1 cellular context compared by ENCODE assay signal in the genomic region with DNA sequence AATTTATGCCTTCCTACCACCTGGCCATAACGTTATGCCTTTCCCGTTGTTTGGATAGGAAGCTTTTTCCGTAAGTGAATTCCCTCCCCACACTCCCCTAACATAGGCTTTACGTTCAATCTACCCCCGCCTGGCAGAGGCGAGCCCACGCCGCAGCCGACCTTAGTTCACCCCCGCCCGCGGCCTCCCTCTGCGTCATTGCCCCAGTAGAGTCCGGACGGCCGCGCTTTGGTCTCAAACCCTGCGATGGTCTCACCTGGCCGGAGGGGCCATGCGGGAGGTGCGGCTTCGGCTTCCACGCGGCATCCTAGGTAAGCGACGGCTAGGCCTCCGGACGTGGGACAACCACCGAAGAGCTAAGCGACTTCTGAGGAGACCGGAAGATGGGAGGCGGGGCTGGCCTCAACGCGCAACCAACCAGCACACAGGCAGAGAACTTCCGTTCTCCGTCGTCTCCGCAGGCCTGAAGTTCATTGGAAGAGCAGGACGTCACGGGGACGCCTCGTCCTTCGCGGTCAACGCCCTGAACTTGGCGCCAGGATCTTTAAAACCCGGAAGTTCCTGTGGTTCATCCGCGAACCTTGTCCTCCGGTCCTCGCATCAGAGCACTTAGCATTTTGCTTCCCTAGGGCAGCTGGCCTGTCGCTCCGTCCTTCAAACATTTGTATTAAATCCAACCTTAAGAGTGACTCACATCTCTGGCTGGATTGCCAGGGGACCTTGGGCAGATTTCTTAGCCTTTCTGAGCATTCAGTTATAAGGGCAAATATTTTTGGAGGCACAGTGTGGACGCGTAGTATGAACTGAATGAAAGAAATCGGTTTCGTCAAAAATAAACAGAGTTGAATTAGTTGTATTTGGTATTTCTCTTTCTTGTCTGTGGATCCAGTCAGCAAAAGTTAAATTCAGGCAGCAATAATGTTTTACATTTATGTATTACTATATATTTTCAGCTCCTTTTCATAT.
TF ChIP-seq lines count a peak whose summit lies in the region.

A gene with protein sequence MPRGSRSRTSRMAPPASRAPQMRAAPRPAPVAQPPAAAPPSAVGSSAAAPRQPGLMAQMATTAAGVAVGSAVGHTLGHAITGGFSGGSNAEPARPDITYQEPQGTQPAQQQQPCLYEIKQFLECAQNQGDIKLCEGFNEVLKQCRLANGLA (minus strand): TSS at position 369 of the 966 bp plus-strand sequence. CDS start 63 bp downstream, at position 306.

TF ChIP-seq in HepG2, 621 proteins besides CTCF, POLR2A, EP300 and RAD21 (continued from another document and continues in another):
- TF ChIP-seq, protein P1, sequence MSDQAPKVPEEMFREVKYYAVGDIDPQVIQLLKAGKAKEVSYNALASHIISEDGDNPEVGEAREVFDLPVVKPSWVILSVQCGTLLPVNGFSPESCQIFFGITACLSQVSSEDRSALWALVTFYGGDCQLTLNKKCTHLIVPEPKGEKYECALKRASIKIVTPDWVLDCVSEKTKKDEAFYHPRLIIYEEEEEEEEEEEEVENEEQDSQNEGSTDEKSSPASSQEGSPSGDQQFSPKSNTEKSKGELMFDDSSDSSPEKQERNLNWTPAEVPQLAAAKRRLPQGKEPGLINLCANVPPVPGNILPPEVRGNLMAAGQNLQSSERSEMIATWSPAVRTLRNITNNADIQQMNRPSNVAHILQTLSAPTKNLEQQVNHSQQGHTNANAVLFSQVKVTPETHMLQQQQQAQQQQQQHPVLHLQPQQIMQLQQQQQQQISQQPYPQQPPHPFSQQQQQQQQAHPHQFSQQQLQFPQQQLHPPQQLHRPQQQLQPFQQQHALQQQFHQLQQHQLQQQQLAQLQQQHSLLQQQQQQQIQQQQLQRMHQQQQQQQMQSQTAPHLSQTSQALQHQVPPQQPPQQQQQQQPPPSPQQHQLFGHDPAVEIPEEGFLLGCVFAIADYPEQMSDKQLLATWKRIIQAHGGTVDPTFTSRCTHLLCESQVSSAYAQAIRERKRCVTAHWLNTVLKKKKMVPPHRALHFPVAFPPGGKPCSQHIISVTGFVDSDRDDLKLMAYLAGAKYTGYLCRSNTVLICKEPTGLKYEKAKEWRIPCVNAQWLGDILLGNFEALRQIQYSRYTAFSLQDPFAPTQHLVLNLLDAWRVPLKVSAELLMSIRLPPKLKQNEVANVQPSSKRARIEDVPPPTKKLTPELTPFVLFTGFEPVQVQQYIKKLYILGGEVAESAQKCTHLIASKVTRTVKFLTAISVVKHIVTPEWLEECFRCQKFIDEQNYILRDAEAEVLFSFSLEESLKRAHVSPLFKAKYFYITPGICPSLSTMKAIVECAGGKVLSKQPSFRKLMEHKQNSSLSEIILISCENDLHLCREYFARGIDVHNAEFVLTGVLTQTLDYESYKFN (CRISPR knock-in tag; conservative IDR thresholded peaks at IDR 0.05), result peak; percentile 30; the same call in 1 of the 2 replicates
- TF ChIP-seq ZNF644 (CRISPR knock-in tag; IDR thresholded peaks at IDR 0.05; ENCODE audit: low read depth), result no peak
- 0 out of 2 replicates have a peak, but pooled peaks have one; percentile 41 for TF ChIP-seq MIER3 (CRISPR knock-in tag; IDR thresholded peaks at IDR 0.05; ENCODE audit: borderline replicate concordance)
- no peak for TF ChIP-seq MAFF (IDR thresholded peaks at IDR 0.05; ENCODE audit: low read depth, low read length)
- peak; percentile 98 for TF ChIP-seq SP2 (CRISPR knock-in tag; IDR thresholded peaks at IDR 0.05)
- peak; percentile 81 for TF ChIP-seq ATF1 (CRISPR knock-in tag; IDR thresholded peaks at IDR 0.05)
- TF ChIP-seq ZNF441 (CRISPR knock-in tag; IDR thresholded peaks at IDR 0.05; ENCODE audit: borderline replicate concordance), result peak; percentile 59; the same call in 1 of the 2 replicates
- TF ChIP-seq, protein P2, sequence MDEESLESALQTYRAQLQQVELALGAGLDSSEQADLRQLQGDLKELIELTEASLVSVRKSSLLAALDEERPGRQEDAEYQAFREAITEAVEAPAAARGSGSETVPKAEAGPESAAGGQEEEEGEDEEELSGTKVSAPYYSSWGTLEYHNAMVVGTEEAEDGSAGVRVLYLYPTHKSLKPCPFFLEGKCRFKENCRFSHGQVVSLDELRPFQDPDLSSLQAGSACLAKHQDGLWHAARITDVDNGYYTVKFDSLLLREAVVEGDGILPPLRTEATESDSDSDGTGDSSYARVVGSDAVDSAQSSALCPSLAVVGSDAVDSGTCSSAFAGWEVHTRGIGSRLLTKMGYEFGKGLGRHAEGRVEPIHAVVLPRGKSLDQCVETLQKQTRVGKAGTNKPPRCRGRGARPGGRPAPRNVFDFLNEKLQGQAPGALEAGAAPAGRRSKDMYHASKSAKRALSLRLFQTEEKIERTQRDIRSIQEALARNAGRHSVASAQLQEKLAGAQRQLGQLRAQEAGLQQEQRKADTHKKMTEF (CRISPR knock-in tag; IDR thresholded peaks at IDR 0.05), result peak; percentile 70; the same call in 1 of the 2 replicates
- no peak for TF ChIP-seq ZBTB8A (CRISPR knock-in tag; IDR thresholded peaks at IDR 0.05; ENCODE audit: borderline replicate concordance, low read depth)
- TF ChIP-seq, protein P3, sequence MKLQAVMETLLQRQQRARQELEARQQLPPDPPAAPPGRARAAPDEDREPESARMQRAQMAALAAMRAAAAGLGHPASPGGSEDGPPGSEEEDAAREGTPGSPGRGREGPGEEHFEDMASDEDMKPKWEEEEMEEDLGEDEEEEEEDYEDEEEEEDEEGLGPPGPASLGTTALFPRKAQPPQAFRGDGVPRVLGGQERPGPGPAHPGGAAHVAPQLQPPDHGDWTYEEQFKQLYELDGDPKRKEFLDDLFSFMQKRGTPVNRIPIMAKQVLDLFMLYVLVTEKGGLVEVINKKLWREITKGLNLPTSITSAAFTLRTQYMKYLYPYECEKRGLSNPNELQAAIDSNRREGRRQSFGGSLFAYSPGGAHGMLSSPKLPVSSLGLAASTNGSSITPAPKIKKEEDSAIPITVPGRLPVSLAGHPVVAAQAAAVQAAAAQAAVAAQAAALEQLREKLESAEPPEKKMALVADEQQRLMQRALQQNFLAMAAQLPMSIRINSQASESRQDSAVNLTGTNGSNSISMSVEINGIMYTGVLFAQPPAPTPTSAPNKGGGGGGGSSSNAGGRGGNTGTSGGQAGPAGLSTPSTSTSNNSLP (IDR thresholded peaks at IDR 0.05; ENCODE audit: low read depth, low read length), result peak; percentile 43; the same call in 1 of the 2 replicates
- TF ChIP-seq FOXA1 (IDR thresholded peaks at IDR 0.05), result no peak
- TF ChIP-seq FOXA1 (CRISPR knock-in tag; IDR thresholded peaks at IDR 0.05), result no peak
- TF ChIP-seq, protein P4, sequence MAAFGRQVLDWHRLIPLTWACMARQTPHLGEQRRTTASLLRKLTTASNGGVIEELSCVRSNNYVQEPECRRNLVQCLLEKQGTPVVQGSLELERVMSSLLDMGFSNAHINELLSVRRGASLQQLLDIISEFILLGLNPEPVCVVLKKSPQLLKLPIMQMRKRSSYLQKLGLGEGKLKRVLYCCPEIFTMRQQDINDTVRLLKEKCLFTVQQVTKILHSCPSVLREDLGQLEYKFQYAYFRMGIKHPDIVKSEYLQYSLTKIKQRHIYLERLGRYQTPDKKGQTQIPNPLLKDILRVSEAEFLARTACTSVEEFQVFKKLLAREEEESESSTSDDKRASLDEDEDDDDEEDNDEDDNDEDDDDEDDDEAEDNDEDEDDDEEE (CRISPR knock-in tag; IDR thresholded peaks at IDR 0.05), result 0 out of 2 replicates have a peak, but pooled peaks have one; percentile 17
- TF ChIP-seq ZNF382 (CRISPR knock-in tag; IDR thresholded peaks at IDR 0.05; ENCODE audit: borderline replicate concordance), result no peak
- TF ChIP-seq PHF20 (CRISPR knock-in tag; IDR thresholded peaks at IDR 0.05), result peak; percentile 98
- TF ChIP-seq, protein P5, sequence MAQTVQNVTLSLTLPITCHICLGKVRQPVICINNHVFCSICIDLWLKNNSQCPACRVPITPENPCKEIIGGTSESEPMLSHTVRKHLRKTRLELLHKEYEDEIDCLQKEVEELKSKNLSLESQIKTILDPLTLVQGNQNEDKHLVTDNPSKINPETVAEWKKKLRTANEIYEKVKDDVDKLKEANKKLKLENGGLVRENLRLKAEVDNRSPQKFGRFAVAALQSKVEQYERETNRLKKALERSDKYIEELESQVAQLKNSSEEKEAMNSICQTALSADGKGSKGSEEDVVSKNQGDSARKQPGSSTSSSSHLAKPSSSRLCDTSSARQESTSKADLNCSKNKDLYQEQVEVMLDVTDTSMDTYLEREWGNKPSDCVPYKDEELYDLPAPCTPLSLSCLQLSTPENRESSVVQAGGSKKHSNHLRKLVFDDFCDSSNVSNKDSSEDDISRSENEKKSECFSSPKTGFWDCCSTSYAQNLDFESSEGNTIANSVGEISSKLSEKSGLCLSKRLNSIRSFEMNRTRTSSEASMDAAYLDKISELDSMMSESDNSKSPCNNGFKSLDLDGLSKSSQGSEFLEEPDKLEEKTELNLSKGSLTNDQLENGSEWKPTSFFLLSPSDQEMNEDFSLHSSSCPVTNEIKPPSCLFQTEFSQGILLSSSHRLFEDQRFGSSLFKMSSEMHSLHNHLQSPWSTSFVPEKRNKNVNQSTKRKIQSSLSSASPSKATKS (CRISPR knock-in tag; IDR thresholded peaks at IDR 0.05), result no peak
- TF ChIP-seq RBM39 (IDR thresholded peaks at IDR 0.05; ENCODE audit: low read depth, low read length, poor library complexity, severe bottlenecking), result no peak
- peak; percentile 58; the same call in 1 of the 2 replicates for TF ChIP-seq TBX2 (CRISPR knock-in tag; IDR thresholded peaks at IDR 0.05; ENCODE audit: borderline replicate concordance)
- no peak for TF ChIP-seq DBP (CRISPR knock-in tag; IDR thresholded peaks at IDR 0.05; ENCODE audit: not compliant biosample characterization)
- TF ChIP-seq RFX5 (IDR thresholded peaks at IDR 0.05; ENCODE audit: low read depth, low read length), result peak; percentile 8; the same call in 1 of the 2 replicates
- no peak for TF ChIP-seq ZNF20 (CRISPR knock-in tag; IDR thresholded peaks at IDR 0.05)
- no peak for TF ChIP-seq ZNF513 (CRISPR knock-in tag; conservative IDR thresholded peaks at IDR 0.05)
- peak; percentile 57; the same call in 1 of the 2 replicates for TF ChIP-seq USF2 (IDR thresholded peaks at IDR 0.05; ENCODE audit: low read depth, low read length)
- peak; percentile 71 for TF ChIP-seq USF2 (CRISPR knock-in tag; IDR thresholded peaks at IDR 0.05; ENCODE audit: borderline replicate concordance)
- peak; percentile 75; the same call in 1 of the 2 replicates for TF ChIP-seq ZNF136 (CRISPR knock-in tag; IDR thresholded peaks at IDR 0.05; ENCODE audit: low read depth)
- TF ChIP-seq ZNF235 (CRISPR knock-in tag; IDR thresholded peaks at IDR 0.05; ENCODE audit: borderline replicate concordance), result no peak
- TF ChIP-seq ZNF10 (CRISPR knock-in tag; IDR thresholded peaks at IDR 0.05; ENCODE audit: borderline replicate concordance, low read depth), result no peak
- TF ChIP-seq ZFP37 (CRISPR knock-in tag; IDR thresholded peaks at IDR 0.05; ENCODE audit: borderline replicate concordance), result no peak
- TF ChIP-seq PRPF4 (IDR thresholded peaks at IDR 0.05; ENCODE audit: low read depth, low read length, poor library complexity, severe bottlenecking), result no peak
- no peak for TF ChIP-seq MNT (IDR thresholded peaks at IDR 0.05)
- TF ChIP-seq ZNF34 (CRISPR knock-in tag; IDR thresholded peaks at IDR 0.05; ENCODE audit: borderline replicate concordance), result no peak
- peak; percentile 77; the same call in 1 of the 2 replicates for TF ChIP-seq NFKB2 (CRISPR knock-in tag; IDR thresholded peaks at IDR 0.05; ENCODE audit: borderline replicate concordance)
- no peak for TF ChIP-seq ZNF253 (CRISPR knock-in tag; IDR thresholded peaks at IDR 0.05; ENCODE audit: borderline replicate concordance)
- TF ChIP-seq JDP2 (CRISPR knock-in tag; IDR thresholded peaks at IDR 0.05; ENCODE audit: borderline replicate concordance), result no peak; the same call in 1 of the 2 replicates
- TF ChIP-seq ZNF207 (IDR thresholded peaks at IDR 0.05; ENCODE audit: borderline replicate concordance), result no peak
- no peak for TF ChIP-seq GTF2F1 (IDR thresholded peaks at IDR 0.05; ENCODE audit: low read length)
- TF ChIP-seq SOX5 (CRISPR knock-in tag; IDR thresholded peaks at IDR 0.05; ENCODE audit: borderline replicate concordance), result 0 out of 2 replicates have a peak, but pooled peaks have one; percentile 10
